ENCODE assay signal across 8 cellular contexts in the genomic region with DNA sequence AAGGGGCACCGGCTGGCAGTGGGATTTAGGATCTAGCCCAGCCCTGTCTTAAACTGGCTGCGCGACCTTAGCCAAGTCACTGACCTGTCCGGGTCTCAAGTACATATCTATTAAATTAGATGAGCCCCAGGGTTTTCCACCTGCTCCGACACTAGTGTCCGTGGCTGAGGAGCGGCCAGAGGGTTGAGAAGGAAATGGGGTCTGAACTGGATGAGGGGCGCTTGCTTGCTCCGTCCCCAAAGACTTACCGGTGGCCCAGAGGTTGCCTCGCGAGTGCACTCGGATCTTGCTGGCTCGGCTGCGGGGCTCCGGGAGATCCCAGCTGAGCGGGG. TPM values are rescaled to one million over a fixed set of nuclear protein-coding genes. Genes with fewer than 3 reads are reported as not detected.
DNase-seq lines count a peak whose midpoint lies in the region; ATAC-seq and TF ChIP-seq lines count a peak whose summit lies in the region.

No MANE protein-coding gene starts in this region.

- H3K27me3 Mint-ChIP-seq in glutamatergic neuron (ENCODE audit: unreplicated experiment): peaks cover 9% of the 10 kb centered on the region

- H3K36me3 ChIP-seq in skeletal muscle tissue (ENCODE audit: control insufficient read depth in 3 of 3, insufficient read depth in 3 of 3, low read length in 3 of 3): no peaks in the 10 kb centered on the region

- H3K4me1 Mint-ChIP-seq in glutamatergic neuron (ENCODE audit: low read depth, unreplicated experiment): peaks cover 15% of the 10 kb centered on the region

- peaks cover 25 to 43% (median 29%) of the 10 kb centered on the region in 3 donors for H3K4me1 ChIP-seq in skeletal muscle tissue (ENCODE audit: control insufficient read depth in 3 of 3, insufficient read depth in 3 of 3, low read length in 3 of 3)

- H3K4me3 ChIP-seq in skeletal muscle tissue (ENCODE audit: low read length in 3 of 3): peak overlapping the region; percentile 67 to 76 (median 74)

- no peaks in the 10 kb centered on the region for H3K27me3 ChIP-seq in skeletal muscle tissue (ENCODE audit: control insufficient read depth in 3 of 3, insufficient read depth in 3 of 3, low read length in 3 of 3)

- H3K4me3 Mint-ChIP-seq in glutamatergic neuron (ENCODE audit: unreplicated experiment): peak overlapping the region; percentile 76

- H3K36me3 Mint-ChIP-seq in glutamatergic neuron (ENCODE audit: unreplicated experiment): no peaks in the 10 kb centered on the region

- peaks cover 6% of the 10 kb centered on the region for H3K9me3 Mint-ChIP-seq in glutamatergic neuron (ENCODE audit: unreplicated experiment)

- H3K27ac Mint-ChIP-seq in glutamatergic neuron (ENCODE audit: unreplicated experiment): no peak overlapping the region

- DNase-seq in glutamatergic neuron (no peak), AG08396 (ENCODE audit: low spot score) (no peak), NCI-H748 (lab: John Stamatoyannopoulos, UW; ENCODE audit: unreplicated experiment) (no peak)

- ATAC-seq in GM19455 (IDR thresholded peaks at IDR 0.05; ENCODE audit: unreplicated experiment): peak; percentile 2
- no peak for ATAC-seq in HG03159 (IDR thresholded peaks at IDR 0.05; ENCODE audit: unreplicated experiment)
- ATAC-seq in GM18520 (IDR thresholded peaks at IDR 0.05; ENCODE audit: unreplicated experiment): no peak

- H3K27ac ChIP-seq in VCaP (peak overlapping the region; percentile 77), skeletal muscle tissue (ENCODE audit: low read depth, low read length) (peak overlapping the region; percentile 62)

- TF ChIP-seq CTCF in VCaP (conservative IDR thresholded peaks at IDR 0.05) (no peak), glutamatergic neuron (IDR thresholded peaks at IDR 0.05; ENCODE audit: partially characterized antibody, unreplicated experiment) (no peak)

- no peaks in the 10 kb centered on the region for H3K9me3 ChIP-seq in skeletal muscle tissue (ENCODE audit: control insufficient read depth in 3 of 3, low read length in 3 of 3)

- peak overlapping the region; percentile 68 to 83 (median 79) for H3K9ac ChIP-seq in skeletal muscle tissue (ENCODE audit: low read depth in 1 of 3, low read length in 3 of 3)

RNA-seq across cellular contexts. Expression of gene NMB, which starts 0.3 kb away (rescaled TPM):
- total RNA-seq in glutamatergic neuron (ENCODE audit: unreplicated experiment) (6.9 TPM), skeletal muscle tissue (0.52 TPM)

RNA-seq across cellular contexts. Expression of gene WDR73, which starts 3.6 kb away (rescaled TPM):
- total RNA-seq in glutamatergic neuron (ENCODE audit: unreplicated experiment): 19.5 TPM
- 16.2 TPM for total RNA-seq in skeletal muscle tissue

RNA-seq across cellular contexts. Expression of gene ZSCAN2, which starts 56.9 kb away (rescaled TPM):
- 40.0 TPM for total RNA-seq in glutamatergic neuron (ENCODE audit: unreplicated experiment)
- 13.6 TPM for total RNA-seq in skeletal muscle tissue

RNA-seq across cellular contexts. Expression of gene SEC11A, which starts 58.2 kb away (rescaled TPM):
- 84.3 TPM for total RNA-seq in glutamatergic neuron (ENCODE audit: unreplicated experiment)
- total RNA-seq in skeletal muscle tissue: 357 TPM
